10 cellular contexts compared by ENCODE assay signal in genomic region chr15:32030795-32031194, GRCh38. TPM values are rescaled to one million over a fixed set of nuclear protein-coding genes. Genes with fewer than 3 reads are reported as not detected.
DNase-seq lines count a peak whose midpoint lies in the region; ATAC-seq and TF ChIP-seq lines count a peak whose summit lies in the region.
"Had no signal": no experiment of that assay in that cellular context is flagged by ENCODE, and none has a peak within 500 bp of the region (broad histone marks: within the 10 kb centered on the region; RNA-seq: fewer than 3 reads in every experiment).

No MANE protein-coding gene starts in this region.

- peaks cover 58 to 78% (median 68%) of the 10 kb centered on the region in 5 donors for H3K27me3 Mint-ChIP-seq in naive thymus-derived CD4-positive, alpha-beta T cell

- intact Hi-C loops in dorsolateral prefrontal cortex (cut with DNase I): loop anchor here in 1 of 2 donors (5.0 kb wide), 1 partner anchor 53 kb away; no protein-coding TSS in a partner anchor
- intact Hi-C loops in naive thymus-derived CD4-positive, alpha-beta T cell (cut with micrococcal nuclease): no loop called here

- H3K27ac Mint-ChIP-seq in naive thymus-derived CD4-positive, alpha-beta T cell: no peak overlapping the region

- H3K36me3 ChIP-seq in BE2C (peaks cover 16% of the 10 kb centered on the region), HUES6 (ENCODE audit: control insufficient read depth, insufficient read depth, low read length) (no peaks in the 10 kb centered on the region)
- no peaks in the 10 kb centered on the region for H3K36me3 ChIP-seq in naive thymus-derived CD4-positive, alpha-beta T cell (ENCODE audit: control insufficient read depth in 2 of 3, insufficient read depth in 3 of 3, low read length in 3 of 3)

- no peaks in the 10 kb centered on the region for H3K27me3 ChIP-seq in BE2C
- peaks cover 38% of the 10 kb centered on the region for H3K27me3 ChIP-seq in HUES6 (ENCODE audit: control insufficient read depth, insufficient read depth, low read length)
- peaks cover 0 to 2% (median 0%) of the 10 kb centered on the region in 45 donors for H3K27me3 ChIP-seq in dorsolateral prefrontal cortex
- peaks cover 0 to 4% of the 10 kb centered on the region in 2 donors for H3K27me3 ChIP-seq in naive thymus-derived CD4-positive, alpha-beta T cell (ENCODE audit: control insufficient read depth in 2 of 2, insufficient read depth in 2 of 2, low read length in 2 of 2)

- ATAC-seq in naive thymus-derived CD4-positive, alpha-beta T cell: no peak
- no peak for ATAC-seq in GM21717 (IDR thresholded peaks at IDR 0.05; ENCODE audit: unreplicated experiment)
- ATAC-seq in HG03432 (IDR thresholded peaks at IDR 0.05; ENCODE audit: unreplicated experiment): no peak

- H3K4me1 Mint-ChIP-seq in naive thymus-derived CD4-positive, alpha-beta T cell: peaks cover 0 to 16% (median 7%) of the 10 kb centered on the region in 7 donors

- peaks cover 0 to 2% (median 0%) of the 10 kb centered on the region in 11 donors for H3K9me3 Mint-ChIP-seq in naive thymus-derived CD4-positive, alpha-beta T cell

- H3K4me3 ChIP-seq in BE2C (ENCODE audit: low read depth, low read length) (peak overlapping the region; percentile 72), HUES6 (ENCODE audit: low read depth, low read length) (peak overlapping the region; percentile 75), dorsolateral prefrontal cortex (peak overlapping the region; percentile 43 to 82 (median 73))
- H3K4me3 ChIP-seq in naive thymus-derived CD4-positive, alpha-beta T cell (ENCODE audit: low read length): no peak overlapping the region
- H3K4me3 ChIP-seq: GM12878 had no signal

- TF ChIP-seq CTCF in BE2C (IDR thresholded peaks at IDR 0.05; ENCODE audit: low read depth, low read length) (no peak), dorsolateral prefrontal cortex (IDR thresholded peaks at IDR 0.05 in 54 of 56, conservative IDR thresholded peaks at IDR 0.05 in 2 of 56; ENCODE audit: low read depth in 1 of 56, partially characterized antibody in 56 of 56) (no peak)

- POLR2A ChIA-PET in naive thymus-derived CD4-positive, alpha-beta T cell (lab: Charles Lee): no interaction called here

- CTCF ChIA-PET in naive thymus-derived CD4-positive, alpha-beta T cell (lab: Charles Lee): no interaction called here

- peak; percentile 31 for DNase-seq in BE2C
- DNase-seq in dorsolateral prefrontal cortex: no peak
- DNase-seq in naive thymus-derived CD4-positive, alpha-beta T cell: no peak
- no peak for DNase-seq in midbrain (lab: John Stamatoyannopoulos, UW)
- no peak for DNase-seq in NCI-H345 treated with DMSO at 0.1 percent for 48 hours (lab: John Stamatoyannopoulos, UW; ENCODE audit: unreplicated experiment)
- DNase-seq: stimulated activated CD4-positive, alpha-beta T cell treated with anti-CD3 and anti-CD28 coated beads, Interleukin-4, amount 100 ng/mL, for 4 hours had no signal

- no peak overlapping the region for H3K27ac ChIP-seq in HUES6 (ENCODE audit: low read depth, low read length)
- peak overlapping the region in 22 of 59 donors; percentile 13 to 82 (median 50) for H3K27ac ChIP-seq in dorsolateral prefrontal cortex
- H3K27ac ChIP-seq in naive thymus-derived CD4-positive, alpha-beta T cell (ENCODE audit: low read depth, low read length): no peak overlapping the region

- H3K4me1 ChIP-seq in BE2C (no peaks in the 10 kb centered on the region), HUES6 (ENCODE audit: control insufficient read depth, insufficient read depth, low read length) (peaks cover 9% of the 10 kb centered on the region; the same call in 1 of the 2 replicates)
- no peaks in the 10 kb centered on the region for H3K4me1 ChIP-seq in naive thymus-derived CD4-positive, alpha-beta T cell (ENCODE audit: control insufficient read depth in 2 of 2, insufficient read depth in 2 of 2, low read length in 2 of 2)

- H3K9me3 ChIP-seq in BE2C (no peaks in the 10 kb centered on the region), HUES6 (ENCODE audit: control insufficient read depth, insufficient read depth, low read depth, low read length) (no peaks in the 10 kb centered on the region)
- H3K9me3 ChIP-seq in naive thymus-derived CD4-positive, alpha-beta T cell (ENCODE audit: control insufficient read depth in 2 of 3, low read length in 3 of 3): no peaks in the 10 kb centered on the region

- peak overlapping the region in 9 of 10 donors; percentile 36 to 79 (median 61) for H3K4me3 Mint-ChIP-seq in naive thymus-derived CD4-positive, alpha-beta T cell

- H3K36me3 Mint-ChIP-seq in naive thymus-derived CD4-positive, alpha-beta T cell: no peaks in the 10 kb centered on the region

- H3K9ac ChIP-seq in HUES6 (ENCODE audit: low read length): peak overlapping the region; percentile 57

RNA-seq across cellular contexts. Expression of gene CHRNA7, which starts 0.5 kb away (rescaled TPM):
- 39.7 TPM for polyA plus RNA-seq in BE2C (2012; ENCODE audit: insufficient read depth, insufficient read length, low read depth)
- 10 to 100 TPM in 91 of 120 experiments, 1 to 10 TPM in 29; 2.8 to 31.7 (median 12.7) TPM for total RNA-seq in dorsolateral prefrontal cortex
- total RNA-seq in naive thymus-derived CD4-positive, alpha-beta T cell: 1 to 10 TPM in 2 of 5 experiments, under 1 TPM in 1, not detected in 2; 0.24 to 1.6 (median 1.3) TPM
- under 1 TPM in 1 of 2 donors, not detected in 1; 0.09 TPM for polyA plus RNA-seq in naive thymus-derived CD4-positive, alpha-beta T cell
- total RNA-seq: GM12878 had no signal
